ENCODE assay signal across 22 cellular contexts in genomic region chr14:104090071-104090748, GRCh38. TPM values are rescaled to one million over a fixed set of nuclear protein-coding genes. Genes with fewer than 3 reads are reported as not detected.
A peak's percentile ranks its signal among the peaks of the same experiment; 100 is the strongest.
DNase-seq lines count a peak whose midpoint lies in the region; ATAC-seq and TF ChIP-seq lines count a peak whose summit lies in the region.
"Had no signal": no experiment of that assay in that cellular context is flagged by ENCODE, and none has a peak within 500 bp of the region (broad histone marks: within the 10 kb centered on the region; RNA-seq: fewer than 3 reads in every experiment).

No MANE protein-coding gene starts in this region.

- peak; percentile 7 for DNase-seq in left ventricle myocardium inferior
- no peak for DNase-seq in heart right ventricle
- no peak for DNase-seq in right atrium auricular region (ENCODE audit: low spot score)
- peak in 4 of 5 donors; percentile 14 to 34 (median 18) for DNase-seq in ovary
- DNase-seq in NCI-H2081 (lab: John Stamatoyannopoulos, UW), result no peak
- no peak for DNase-seq in NCI-H524 (lab: John Stamatoyannopoulos, UW)
- DNase-seq: BE2C; CD4-positive, CD25-positive, alpha-beta regulatory T cell; COR-L47; DMS 273 treated with DMSO at 0.1 percent for 48 hours; DND-41; NCI-H1092 treated with DMSO at 0.1 percent for 48 hours; NCI-H146; NCI-H2029 treated with DMSO at 0.1 percent for 48 hours; NCI-H446 treated with DMSO at 0.1 percent for 48 hours; SHP77 had no signal

- ATAC-seq in heart right ventricle, result no peak
- ATAC-seq in GM18861 (IDR thresholded peaks at IDR 0.05; ENCODE audit: unreplicated experiment), result no peak
- ATAC-seq in GM21737 (IDR thresholded peaks at IDR 0.05; ENCODE audit: unreplicated experiment), result no peak

- TF ChIP-seq POLR2A in ovary (IDR thresholded peaks at IDR 0.05), result no peak

- no peak for TF ChIP-seq CTCF in left ventricle myocardium inferior (IDR thresholded peaks at IDR 0.05; ENCODE audit: borderline replicate concordance)
- TF ChIP-seq CTCF in heart right ventricle (IDR thresholded peaks at IDR 0.05), result no peak
- no peak for TF ChIP-seq CTCF in right atrium auricular region (IDR thresholded peaks at IDR 0.05)
- no peak for TF ChIP-seq CTCF in ovary (IDR thresholded peaks at IDR 0.05)

- intact Hi-C loops in left ventricle myocardium inferior (cut with micrococcal nuclease) (no loop called here), heart right ventricle (cut with DNase I) (loop anchor here in 4 of 10 donors (5.0 to 10.0 kb wide), 4 partner anchors 472 to 547 kb away; no protein-coding TSS in a partner anchor), ovary (cut with DNase I) (no loop called here)

- H3K27me3 ChIP-seq in left ventricle myocardium inferior (ENCODE audit: low read depth) (peaks cover 49% of the 10 kb centered on the region), heart right ventricle (peaks cover 8 to 34% (median 29%) of the 10 kb centered on the region in 7 donors), right atrium auricular region (no peaks in the 10 kb centered on the region), ovary (no peaks in the 10 kb centered on the region)
- H3K27me3 ChIP-seq: BE2C, Peyer's patch had no signal

- peaks cover 38% of the 10 kb centered on the region for H3K4me1 ChIP-seq in left ventricle myocardium inferior
- H3K4me1 ChIP-seq in heart right ventricle, result peaks cover 0 to 21% (median 5%) of the 10 kb centered on the region in 9 donors
- peaks cover 0 to 34% of the 10 kb centered on the region in 2 donors for H3K4me1 ChIP-seq in right atrium auricular region
- H3K4me1 ChIP-seq in ovary (ENCODE audit: insufficient read depth), result peaks cover 13% of the 10 kb centered on the region
- H3K4me1 ChIP-seq: HAP-1 had no signal

- TF ChIP-seq EP300 in ovary (IDR thresholded peaks at IDR 0.05), result no peak

- H3K27ac ChIP-seq in left ventricle myocardium inferior (replicated peaks) (no peak overlapping the region), heart right ventricle (no peak overlapping the region), right atrium auricular region (peak overlapping the region; percentile 47 to 58), ovary (no peak overlapping the region)
- H3K27ac ChIP-seq: Peyer's patch had no signal

- no peak overlapping the region for H3K4me3 ChIP-seq in left ventricle myocardium inferior
- no peak overlapping the region for H3K4me3 ChIP-seq in heart right ventricle
- H3K4me3 ChIP-seq in right atrium auricular region, result no peak overlapping the region
- H3K4me3 ChIP-seq in ovary, result no peak overlapping the region
- H3K4me3 ChIP-seq: HAP-1, Peyer's patch had no signal

- 93 to 94% methylated on average over 20 of the region's 20 CpGs for WGBS in heart right ventricle, 2 donors
- WGBS in ovary, 3 donors, result 92 to 95% (median 94%) methylated on average over 20 of the region's 20 CpGs

- H3K9me3 ChIP-seq in left ventricle myocardium inferior (replicated peaks) (no peaks in the 10 kb centered on the region), heart right ventricle (no peaks in the 10 kb centered on the region), right atrium auricular region (no peaks in the 10 kb centered on the region), ovary (no peaks in the 10 kb centered on the region)
- H3K9me3 ChIP-seq: BE2C, HAP-1, Peyer's patch had no signal

- H3K36me3 ChIP-seq in left ventricle myocardium inferior, result no peaks in the 10 kb centered on the region
- no peaks in the 10 kb centered on the region for H3K36me3 ChIP-seq in heart right ventricle
- H3K36me3 ChIP-seq in right atrium auricular region, result no peaks in the 10 kb centered on the region
- no peaks in the 10 kb centered on the region for H3K36me3 ChIP-seq in ovary
- H3K36me3 ChIP-seq: BE2C, HAP-1, Peyer's patch had no signal

RNA-seq across cellular contexts. Expression of gene ASPG, which starts 4.7 kb away (rescaled TPM):
- 27.1 TPM for total RNA-seq in left ventricle myocardium inferior
- 10 to 100 TPM in 8 of 10 donors, 1 to 10 TPM in 2; 6.0 to 32.0 (median 16.3) TPM for total RNA-seq in heart right ventricle
- 10 to 100 TPM in 1 of 2 donors, 1 to 10 TPM in 1; 2.8 to 13.8 TPM for polyA plus RNA-seq in heart right ventricle
- 100 to 1,000 TPM in 1 of 2 donors, 10 to 100 TPM in 1; 78.5 to 161 TPM for total RNA-seq in right atrium auricular region
- 10 to 100 TPM; 10.5 to 28.8 (median 19.8) TPM for total RNA-seq in ovary
- polyA plus RNA-seq in ovary, result 10 to 100 TPM in 1 of 2 donors, under 1 TPM in 1; 0.45 to 11.0 TPM
- total RNA-seq: A172; CD4-positive, CD25-positive, alpha-beta regulatory T cell; G401 had no signal
- polyA plus RNA-seq: CD4-positive, CD25-positive, alpha-beta regulatory T cell had no signal

RNA-seq across cellular contexts. Expression of gene KIF26A, which starts 48.2 kb away (rescaled TPM):
- total RNA-seq in left ventricle myocardium inferior (6.5 TPM), heart right ventricle (10 to 100 TPM in 1 of 10 donors, 1 to 10 TPM in 9; 5.7 to 12.2 (median 6.7) TPM), right atrium auricular region (10 to 100 TPM in 1 of 2 donors, 1 to 10 TPM in 1; 5.6 to 14.1 TPM), ovary (10 to 100 TPM in 3 of 7 donors, 1 to 10 TPM in 4; 1.4 to 16.8 (median 6.4) TPM)
- polyA plus RNA-seq in heart right ventricle (1 to 10 TPM; 4.1 to 5.9 TPM), ovary (1 to 10 TPM in 1 of 2 donors, under 1 TPM in 1; 0.32 to 5.3 TPM)
- polyA plus RNA-seq: CD4-positive, CD25-positive, alpha-beta regulatory T cell had no signal

Comparison
In these comparisons a context has a peak if more than half of its experiments do, and no peak if none do; other contexts are left out.
1. DNase-seq: peak in left ventricle myocardium inferior (single experiment) and ovary (4 of 5); none in heart right ventricle (0 of 2), right atrium auricular region (single experiment), NCI-H2081 (0 of 2) and NCI-H524 (0 of 2).
2. H3K27ac ChIP-seq: peak in right atrium auricular region (2 of 2); none in left ventricle myocardium inferior (single experiment), heart right ventricle (0 of 10) and ovary (0 of 2).